ENCODE assay signal across 1 cellular context in the genomic region with DNA sequence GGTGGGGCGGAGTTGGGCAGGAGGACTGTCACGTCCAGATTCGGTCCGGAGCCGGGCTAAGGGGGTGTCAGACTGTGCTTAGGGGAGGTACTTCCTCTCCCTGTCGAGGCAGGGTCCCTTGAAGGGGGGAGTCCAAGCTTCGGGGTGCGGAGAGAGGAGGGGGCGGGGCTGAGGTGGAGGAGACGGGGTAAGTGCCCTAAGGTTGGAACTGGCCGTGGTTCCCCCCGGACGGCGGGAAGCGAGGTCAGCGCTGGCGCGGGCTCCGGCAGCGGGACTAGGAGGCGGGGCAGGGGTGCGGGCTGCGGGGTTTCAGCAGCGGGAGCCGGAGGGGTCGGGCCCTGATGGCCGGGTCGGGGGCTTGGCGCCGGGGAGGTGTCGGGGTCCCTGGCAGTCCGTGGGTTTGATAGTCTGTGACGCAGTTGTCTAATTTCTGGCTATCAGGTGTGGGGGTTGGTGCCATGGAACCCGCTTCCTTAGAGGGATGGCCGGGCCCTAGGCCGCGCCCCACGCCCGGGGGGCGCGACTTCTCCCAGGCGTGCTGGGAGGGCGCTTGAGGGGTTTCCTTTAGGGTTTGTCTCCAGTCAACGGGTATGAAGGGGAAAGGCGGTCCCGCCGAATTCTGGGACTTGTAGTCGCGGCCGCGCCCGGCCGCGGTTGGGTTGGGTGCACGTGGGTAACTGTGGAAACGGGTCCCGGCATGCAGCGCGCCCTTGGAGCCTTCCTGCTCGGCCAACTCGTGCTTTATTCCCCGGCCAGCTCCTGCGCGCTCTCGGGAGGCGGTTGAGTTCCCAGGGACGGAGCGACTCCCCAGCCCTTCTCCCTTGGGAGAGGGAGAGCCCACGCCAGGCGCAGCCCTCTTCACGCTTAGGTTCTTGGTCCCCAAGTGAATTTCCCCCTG.
TF ChIP-seq lines count a peak whose summit lies in the region.

No MANE protein-coding gene starts in this region.

TF ChIP-seq in K562, 482 proteins besides CTCF, POLR2A, EP300 and RAD21 (continued from another document and continues in another):
- TF ChIP-seq, protein P1, sequence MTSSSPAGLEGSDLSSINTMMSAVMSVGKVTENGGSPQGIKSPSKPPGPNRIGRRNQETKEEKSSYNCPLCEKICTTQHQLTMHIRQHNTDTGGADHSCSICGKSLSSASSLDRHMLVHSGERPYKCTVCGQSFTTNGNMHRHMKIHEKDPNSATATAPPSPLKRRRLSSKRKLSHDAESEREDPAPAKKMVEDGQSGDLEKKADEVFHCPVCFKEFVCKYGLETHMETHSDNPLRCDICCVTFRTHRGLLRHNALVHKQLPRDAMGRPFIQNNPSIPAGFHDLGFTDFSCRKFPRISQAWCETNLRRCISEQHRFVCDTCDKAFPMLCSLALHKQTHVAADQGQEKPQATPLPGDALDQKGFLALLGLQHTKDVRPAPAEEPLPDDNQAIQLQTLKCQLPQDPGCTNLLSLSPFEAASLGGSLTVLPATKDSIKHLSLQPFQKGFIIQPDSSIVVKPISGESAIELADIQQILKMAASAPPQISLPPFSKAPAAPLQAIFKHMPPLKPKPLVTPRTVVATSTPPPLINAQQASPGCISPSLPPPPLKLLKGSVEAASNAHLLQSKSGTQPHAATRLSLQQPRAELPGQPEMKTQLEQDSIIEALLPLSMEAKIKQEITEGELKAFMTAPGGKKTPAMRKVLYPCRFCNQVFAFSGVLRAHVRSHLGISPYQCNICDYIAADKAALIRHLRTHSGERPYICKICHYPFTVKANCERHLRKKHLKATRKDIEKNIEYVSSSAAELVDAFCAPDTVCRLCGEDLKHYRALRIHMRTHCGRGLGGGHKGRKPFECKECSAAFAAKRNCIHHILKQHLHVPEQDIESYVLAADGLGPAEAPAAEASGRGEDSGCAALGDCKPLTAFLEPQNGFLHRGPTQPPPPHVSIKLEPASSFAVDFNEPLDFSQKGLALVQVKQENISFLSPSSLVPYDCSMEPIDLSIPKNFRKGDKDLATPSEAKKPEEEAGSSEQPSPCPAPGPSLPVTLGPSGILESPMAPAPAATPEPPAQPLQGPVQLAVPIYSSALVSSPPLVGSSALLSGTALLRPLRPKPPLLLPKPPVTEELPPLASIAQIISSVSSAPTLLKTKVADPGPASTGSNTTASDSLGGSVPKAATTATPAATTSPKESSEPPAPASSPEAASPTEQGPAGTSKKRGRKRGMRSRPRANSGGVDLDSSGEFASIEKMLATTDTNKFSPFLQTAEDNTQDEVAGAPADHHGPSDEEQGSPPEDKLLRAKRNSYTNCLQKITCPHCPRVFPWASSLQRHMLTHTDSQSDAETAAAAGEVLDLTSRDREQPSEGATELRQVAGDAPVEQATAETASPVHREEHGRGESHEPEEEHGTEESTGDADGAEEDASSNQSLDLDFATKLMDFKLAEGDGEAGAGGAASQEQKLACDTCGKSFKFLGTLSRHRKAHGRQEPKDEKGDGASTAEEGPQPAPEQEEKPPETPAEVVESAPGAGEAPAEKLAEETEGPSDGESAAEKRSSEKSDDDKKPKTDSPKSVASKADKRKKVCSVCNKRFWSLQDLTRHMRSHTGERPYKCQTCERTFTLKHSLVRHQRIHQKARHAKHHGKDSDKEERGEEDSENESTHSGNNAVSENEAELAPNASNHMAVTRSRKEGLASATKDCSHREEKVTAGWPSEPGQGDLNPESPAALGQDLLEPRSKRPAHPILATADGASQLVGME (CRISPR knock-in tag; IDR thresholded peaks at IDR 0.05), result no peak
- TF ChIP-seq ARID2 (IDR thresholded peaks at IDR 0.05), result no peak
- TF ChIP-seq SREBF2 (CRISPR knock-in tag; IDR thresholded peaks at IDR 0.05), result no peak
- TF ChIP-seq CBFA2T3 (IDR thresholded peaks at IDR 0.05), result no peak
- no peak for TF ChIP-seq KLF10 (CRISPR knock-in tag; IDR thresholded peaks at IDR 0.05)
- TF ChIP-seq TAL1 (IDR thresholded peaks at IDR 0.05), result no peak
- no peak for TF ChIP-seq NFE2 (IDR thresholded peaks at IDR 0.05; ENCODE audit: low read depth)
- peak; percentile 60; the same call in 1 of the 2 replicates for TF ChIP-seq NKRF (IDR thresholded peaks at IDR 0.05; ENCODE audit: borderline replicate concordance)
- no peak for TF ChIP-seq ZZZ3 (IDR thresholded peaks at IDR 0.05)
- no peak for TF ChIP-seq GABPB2 (CRISPR knock-in tag; conservative IDR thresholded peaks at IDR 0.05)
- TF ChIP-seq SMARCC2 (IDR thresholded peaks at IDR 0.05; ENCODE audit: low read depth), result no peak
- TF ChIP-seq ZNF280B (CRISPR knock-in tag; IDR thresholded peaks at IDR 0.05), result no peak
- no peak for TF ChIP-seq MTF1 (CRISPR knock-in tag; IDR thresholded peaks at IDR 0.05; ENCODE audit: borderline replicate concordance)
- no peak for TF ChIP-seq ZNF212 (CRISPR knock-in tag; IDR thresholded peaks at IDR 0.05)
- TF ChIP-seq BRD4 (IDR thresholded peaks at IDR 0.05), result no peak
- TF ChIP-seq CBFA2T2 (conservative IDR thresholded peaks at IDR 0.05), result 0 out of 2 replicates have a peak, but pooled peaks have one; percentile 27
- peak; percentile 94 for TF ChIP-seq MYC (IDR thresholded peaks at IDR 0.05; ENCODE audit: low read depth, low read length)
- TF ChIP-seq MYC (CRISPR knock-in tag; IDR thresholded peaks at IDR 0.05; ENCODE audit: borderline replicate concordance, low read depth), result peak; percentile 51; the same call in 1 of the 2 replicates
- TF ChIP-seq NR2C2 (CRISPR knock-in tag; IDR thresholded peaks at IDR 0.05), result no peak
- peak; percentile 83 for TF ChIP-seq NR2C2 (tag; IDR thresholded peaks at IDR 0.05)
- TF ChIP-seq TOE1 (IDR thresholded peaks at IDR 0.05; ENCODE audit: borderline replicate concordance), result peak; percentile 28; the same call in 1 of the 2 replicates
- TF ChIP-seq TOE1 (CRISPR knock-in tag; IDR thresholded peaks at IDR 0.05; ENCODE audit: borderline replicate concordance, low read depth), result no peak
- TF ChIP-seq FOS (IDR thresholded peaks at IDR 0.05; ENCODE audit: extremely low read depth, insufficient read length), result no peak
- TF ChIP-seq NR4A1 (CRISPR knock-in tag; IDR thresholded peaks at IDR 0.05), result no peak
- no peak for TF ChIP-seq NR4A1 (tag; IDR thresholded peaks at IDR 0.05)
- TF ChIP-seq SUPT5H (IDR thresholded peaks at IDR 0.05), result peak; percentile 70
- TF ChIP-seq ZNF764 (CRISPR knock-in tag; IDR thresholded peaks at IDR 0.05; ENCODE audit: low read depth), result no peak
- no peak for TF ChIP-seq CEBPB (tag; IDR thresholded peaks at IDR 0.05)
- peak; percentile 52; the same call in 1 of the 2 replicates for TF ChIP-seq ZNF766 (CRISPR knock-in tag; conservative IDR thresholded peaks at IDR 0.05)
- TF ChIP-seq POU5F1 (IDR thresholded peaks at IDR 0.05; ENCODE audit: borderline replicate concordance, low read depth, low read length, partially characterized antibody), result no peak
- TF ChIP-seq NFYB (IDR thresholded peaks at IDR 0.05; ENCODE audit: extremely low read depth, insufficient read length), result no peak
- TF ChIP-seq, protein P2, sequence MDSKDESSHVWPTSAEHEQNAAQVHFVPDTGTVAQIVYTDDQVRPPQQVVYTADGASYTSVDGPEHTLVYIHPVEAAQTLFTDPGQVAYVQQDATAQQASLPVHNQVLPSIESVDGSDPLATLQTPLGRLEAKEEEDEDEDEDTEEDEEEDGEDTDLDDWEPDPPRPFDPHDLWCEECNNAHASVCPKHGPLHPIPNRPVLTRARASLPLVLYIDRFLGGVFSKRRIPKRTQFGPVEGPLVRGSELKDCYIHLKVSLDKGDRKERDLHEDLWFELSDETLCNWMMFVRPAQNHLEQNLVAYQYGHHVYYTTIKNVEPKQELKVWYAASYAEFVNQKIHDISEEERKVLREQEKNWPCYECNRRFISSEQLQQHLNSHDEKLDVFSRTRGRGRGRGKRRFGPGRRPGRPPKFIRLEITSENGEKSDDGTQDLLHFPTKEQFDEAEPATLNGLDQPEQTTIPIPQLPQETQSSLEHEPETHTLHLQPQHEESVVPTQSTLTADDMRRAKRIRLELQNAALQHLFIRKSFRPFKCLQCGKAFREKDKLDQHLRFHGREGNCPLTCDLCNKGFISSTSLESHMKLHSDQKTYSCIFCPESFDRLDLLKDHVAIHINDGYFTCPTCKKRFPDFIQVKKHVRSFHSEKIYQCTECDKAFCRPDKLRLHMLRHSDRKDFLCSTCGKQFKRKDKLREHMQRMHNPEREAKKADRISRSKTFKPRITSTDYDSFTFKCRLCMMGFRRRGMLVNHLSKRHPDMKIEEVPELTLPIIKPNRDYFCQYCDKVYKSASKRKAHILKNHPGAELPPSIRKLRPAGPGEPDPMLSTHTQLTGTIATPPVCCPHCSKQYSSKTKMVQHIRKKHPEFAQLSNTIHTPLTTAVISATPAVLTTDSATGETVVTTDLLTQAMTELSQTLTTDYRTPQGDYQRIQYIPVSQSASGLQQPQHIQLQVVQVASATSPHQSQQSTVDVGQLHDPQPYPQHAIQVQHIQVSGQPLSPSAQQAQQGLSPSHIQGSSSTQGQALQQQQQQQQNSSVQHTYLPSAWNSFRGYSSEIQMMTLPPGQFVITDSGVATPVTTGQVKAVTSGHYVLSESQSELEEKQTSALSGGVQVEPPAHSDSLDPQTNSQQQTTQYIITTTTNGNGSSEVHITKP (IDR thresholded peaks at IDR 0.05; ENCODE audit: partially characterized antibody), result peak; percentile 80
- TF ChIP-seq SNIP1 (IDR thresholded peaks at IDR 0.05; ENCODE audit: low read depth), result no peak
- no peak for TF ChIP-seq ATF4 (CRISPR knock-in tag; IDR thresholded peaks at IDR 0.05)
- peak; percentile 98 for TF ChIP-seq ZBTB7A (IDR thresholded peaks at IDR 0.05; ENCODE audit: borderline replicate concordance, control insufficient read depth, low read depth, low read length)
- TF ChIP-seq NONO (IDR thresholded peaks at IDR 0.05; ENCODE audit: low read depth in 2 of 2, low read length in 1 of 2), result peak in 1 of 2 experiments; percentile 34; a peak in 1 of 4 replicates
- TF ChIP-seq MTA2 (IDR thresholded peaks at IDR 0.05; ENCODE audit: low read depth), result no peak
- TF ChIP-seq POLR3A (IDR thresholded peaks at IDR 0.05; ENCODE audit: borderline replicate concordance, extremely low read depth, insufficient read depth, insufficient read length), result no peak
- TF ChIP-seq NFATC3 (IDR thresholded peaks at IDR 0.05), result no peak
- peak; percentile 93 for TF ChIP-seq ZNF263 (CRISPR knock-in tag; IDR thresholded peaks at IDR 0.05; ENCODE audit: borderline replicate concordance)
- TF ChIP-seq CCAR2 (IDR thresholded peaks at IDR 0.05; ENCODE audit: low read depth, low read length), result no peak
- 0 out of 2 replicates have a peak, but pooled peaks have one; percentile 35 for TF ChIP-seq HLTF (IDR thresholded peaks at IDR 0.05)
- TF ChIP-seq MAFK (IDR thresholded peaks at IDR 0.05; ENCODE audit: low read length), result no peak
- TF ChIP-seq HOXB6 (CRISPR knock-in tag; IDR thresholded peaks at IDR 0.05; ENCODE audit: borderline replicate concordance), result no peak
- no peak for TF ChIP-seq ZNF174 (CRISPR knock-in tag; IDR thresholded peaks at IDR 0.05)
- TF ChIP-seq SIN3A (IDR thresholded peaks at IDR 0.05; ENCODE audit: borderline replicate concordance in 2 of 2, control insufficient read depth in 1 of 2, low read depth in 2 of 2, low read length in 2 of 2), result peak; percentile 19 to 52; a peak in 2 of 4 replicates
- TF ChIP-seq, protein P3, sequence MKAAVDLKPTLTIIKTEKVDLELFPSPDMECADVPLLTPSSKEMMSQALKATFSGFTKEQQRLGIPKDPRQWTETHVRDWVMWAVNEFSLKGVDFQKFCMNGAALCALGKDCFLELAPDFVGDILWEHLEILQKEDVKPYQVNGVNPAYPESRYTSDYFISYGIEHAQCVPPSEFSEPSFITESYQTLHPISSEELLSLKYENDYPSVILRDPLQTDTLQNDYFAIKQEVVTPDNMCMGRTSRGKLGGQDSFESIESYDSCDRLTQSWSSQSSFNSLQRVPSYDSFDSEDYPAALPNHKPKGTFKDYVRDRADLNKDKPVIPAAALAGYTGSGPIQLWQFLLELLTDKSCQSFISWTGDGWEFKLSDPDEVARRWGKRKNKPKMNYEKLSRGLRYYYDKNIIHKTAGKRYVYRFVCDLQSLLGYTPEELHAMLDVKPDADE (conservative IDR thresholded peaks at IDR 0.05; ENCODE audit: control insufficient read depth, low read depth, low read length), result peak; percentile 57; the same call in 1 of the 2 replicates
- TF ChIP-seq ATF1 (CRISPR knock-in tag; IDR thresholded peaks at IDR 0.05), result no peak
- peak; percentile 55 for TF ChIP-seq ATF1 (tag; IDR thresholded peaks at IDR 0.05)
